19 cellular contexts compared by ENCODE assay signal in the genomic region with DNA sequence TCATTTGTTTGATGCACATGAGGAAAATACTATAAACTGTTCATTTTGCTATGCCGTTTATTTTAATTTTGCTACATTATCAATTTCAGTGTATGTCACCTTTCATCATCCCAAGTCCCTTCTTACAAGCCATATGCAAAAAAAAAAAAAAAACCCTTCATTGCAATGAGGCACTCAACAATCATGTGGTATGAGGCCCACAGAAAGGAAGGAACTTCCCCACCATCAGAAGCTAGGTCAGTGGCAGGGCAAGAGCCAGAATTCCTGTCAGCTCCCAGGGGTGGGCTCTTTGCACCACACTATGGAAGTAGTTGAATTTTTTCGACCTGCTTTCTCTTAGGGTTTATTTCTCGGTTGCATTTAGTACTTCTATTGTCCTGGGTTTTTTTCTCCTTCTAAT.
A peak's percentile ranks its signal among the peaks of the same experiment; 100 is the strongest.
DNase-seq lines count a peak whose midpoint lies in the region; ATAC-seq and TF ChIP-seq lines count a peak whose summit lies in the region.
"Had no signal": no experiment of that assay in that cellular context is flagged by ENCODE, and none has a peak within 500 bp of the region (broad histone marks: within the 10 kb centered on the region; RNA-seq: fewer than 3 reads in every experiment).

No MANE protein-coding gene starts in this region.

- H3K23ac ChIP-seq in IMR-90 (ENCODE audit: low read depth, low read length): 0 out of 2 replicates have a peak overlapping the region, but pooled peaks have one; percentile 55

- H3K4me3 ChIP-seq in ACC112 (ENCODE audit: low read depth, low read length): peak overlapping the region; percentile 19; the same call in 1 of the 2 replicates
- H3K4me3 ChIP-seq in IMR-90 (ENCODE audit: insufficient read depth, low read depth, low read length): no peak overlapping the region
- no peak overlapping the region for H3K4me3 ChIP-seq in osteoblast (ENCODE audit: insufficient read depth, low read length)
- H3K4me3 ChIP-seq: K562 had no signal

- no peak overlapping the region; the same call in 1 of the 2 replicates for H3K14ac ChIP-seq in IMR-90 (replicated peaks; ENCODE audit: low read depth, low read length)

- no peak overlapping the region for H2BK15ac ChIP-seq in IMR-90 (ENCODE audit: low read depth, low read length)

- H2BK120ac ChIP-seq in IMR-90 (ENCODE audit: low read depth, low read length): peak overlapping the region; percentile 52; the same call in 1 of the 2 replicates

- no peak for TF ChIP-seq RAD21 in IMR-90 (IDR thresholded peaks at IDR 0.05; ENCODE audit: low read length)

- H3K27ac ChIP-seq in ACC112 (ENCODE audit: low read depth, low read length) (peak overlapping the region; percentile 33), IMR-90 (ENCODE audit: insufficient read depth, low read length) (no peak overlapping the region), osteoblast (ENCODE audit: low read depth, low read length) (no peak overlapping the region)
- H3K27ac ChIP-seq: HL-60 had no signal

- TF ChIP-seq CTCF in IMR-90 (conservative IDR thresholded peaks at IDR 0.05; ENCODE audit: low read depth, low read length): no peak
- TF ChIP-seq CTCF in osteoblast (IDR thresholded peaks at IDR 0.05; ENCODE audit: extremely low read depth, low read depth, low read length): no peak

- no peak overlapping the region for H4K91ac ChIP-seq in IMR-90 (ENCODE audit: insufficient read depth, low read depth, low read length)

- no peak overlapping the region for H2AK5ac ChIP-seq in IMR-90 (ENCODE audit: low read depth, low read length)

- intact Hi-C loops in IMR-90 (cut with micrococcal nuclease): no loop called here

- no peaks in the 10 kb centered on the region for H3K79me1 ChIP-seq in IMR-90 (ENCODE audit: low read depth in 1 of 2, low read length in 2 of 2)

- no peak overlapping the region for H2AFZ ChIP-seq in ACC112 (ENCODE audit: low read length, unreplicated experiment)
- no peak overlapping the region for H2AFZ ChIP-seq in IMR-90 (replicated peaks; ENCODE audit: low read length, poor library complexity)
- H2AFZ ChIP-seq in osteoblast (ENCODE audit: low read length): no peak overlapping the region

- no peaks in the 10 kb centered on the region for H3K27me3 ChIP-seq in ACC112 (ENCODE audit: insufficient read depth, low read length)
- no peaks in the 10 kb centered on the region for H3K27me3 ChIP-seq in IMR-90 (ENCODE audit: control insufficient read depth, insufficient read depth, low read length)
- no peaks in the 10 kb centered on the region for H3K27me3 ChIP-seq in osteoblast (ENCODE audit: insufficient read depth, low read length)

- DNase-seq in IMR-90 (no peak), dermis microvascular lymphatic vessel endothelial cell (ENCODE audit: low read depth in 2 of 2) (peak; percentile 84 to 92), osteoblast (ENCODE audit: insufficient read length, low spot score, missing footprints) (no peak), cerebellum (ENCODE audit: low spot score) (no peak), SW 1271 (lab: John Stamatoyannopoulos, UW) (no peak)
- DNase-seq: 8988T; CD4-positive, alpha-beta T cell; DMS79; GDM1; NCI-H2107; NCI-H226; NCI-H526; NK-92 treated with Interleukin-12 subunit alpha and Interleukin-12 subunit beta, amount 100 ng/mL, for 24 hours had no signal

- no peak overlapping the region for H4K8ac ChIP-seq in IMR-90 (ENCODE audit: low read depth in 2 of 2, low read length in 2 of 2)

- H4K20me1 ChIP-seq in IMR-90 (ENCODE audit: insufficient read depth, low read length) (no peaks in the 10 kb centered on the region), osteoblast (ENCODE audit: insufficient read depth, low read length) (no peaks in the 10 kb centered on the region)

- no peaks in the 10 kb centered on the region for H3K79me2 ChIP-seq in ACC112 (ENCODE audit: control insufficient read depth, insufficient read depth, low read length, unreplicated experiment)
- no peaks in the 10 kb centered on the region for H3K79me2 ChIP-seq in osteoblast (ENCODE audit: insufficient read depth, low read length)

- dilution Hi-C loops in IMR-90 (cut with HindIII; ENCODE audit: low sequenced_read_pairs, unreplicated experiment): no loop called here

- WGBS in IMR-90 (ENCODE audit: extremely low coverage in 2 of 2, insufficient read length in 1 of 2), 2 experiments: no CpG with 5 or more reads among the region's 3 CpGs

- no peak for ATAC-seq in IMR-90 (ENCODE audit: low read depth)
- ATAC-seq in GM19351 (IDR thresholded peaks at IDR 0.05; ENCODE audit: unreplicated experiment): no peak
- ATAC-seq in HG03097 (IDR thresholded peaks at IDR 0.05; ENCODE audit: low FRiP score, unreplicated experiment): no peak
- ATAC-seq: HCT116, K562 had no signal

- CTCF ChIA-PET in IMR-90 (lab: Yijun Ruan, JAX): no interaction called here

- H3K56ac ChIP-seq in IMR-90 (ENCODE audit: extremely low read depth, insufficient read depth, low read length): no peak overlapping the region

- H3K9me3 ChIP-seq in IMR-90 (ENCODE audit: control insufficient read depth, insufficient read depth, low read length) (no peaks in the 10 kb centered on the region), osteoblast (ENCODE audit: low read depth, low read length) (no peaks in the 10 kb centered on the region)

- H3K4me1 ChIP-seq in ACC112 (ENCODE audit: control insufficient read depth, insufficient read depth, low read length, unreplicated experiment): peaks cover 22% of the 10 kb centered on the region
- peaks cover 7% of the 10 kb centered on the region for H3K4me1 ChIP-seq in IMR-90 (ENCODE audit: control insufficient read depth, insufficient read depth, low read length)
- H3K4me1 ChIP-seq in osteoblast (ENCODE audit: insufficient read depth, low read length): peaks cover 18% of the 10 kb centered on the region

- H3K4me2 ChIP-seq in IMR-90 (ENCODE audit: low read depth, low read length): no peak overlapping the region
- peak overlapping the region; percentile 46 for H3K4me2 ChIP-seq in osteoblast (ENCODE audit: insufficient read depth, low read length)

- peak overlapping the region; percentile 10; the same call in 1 of the 2 replicates for H2BK20ac ChIP-seq in IMR-90 (ENCODE audit: low read depth, low read length)

- no peak overlapping the region for H4K5ac ChIP-seq in IMR-90 (ENCODE audit: low read depth, low read length)

- no TSS peak for BruUV-seq in IMR-90 (replicated peaks; lab: Mats Ljungman, UMichigan)

- H2AK9ac ChIP-seq in IMR-90 (replicated peaks; ENCODE audit: low read depth, low read length, poor library complexity): no peak overlapping the region

- peaks cover 10% of the 10 kb centered on the region for H3K36me3 ChIP-seq in ACC112 (ENCODE audit: insufficient read depth, low read length)
- no peaks in the 10 kb centered on the region for H3K36me3 ChIP-seq in IMR-90 (ENCODE audit: control insufficient read depth, insufficient read depth, low read length)
- no peaks in the 10 kb centered on the region for H3K36me3 ChIP-seq in osteoblast (ENCODE audit: insufficient read depth, low read length)

- POLR2A ChIA-PET in IMR-90 (lab: Charles Lee; ENCODE audit: unreplicated experiment): no interaction called here

- no peak overlapping the region for H3K9ac ChIP-seq in IMR-90 (ENCODE audit: low read depth, low read length)

- H3K4ac ChIP-seq in IMR-90 (ENCODE audit: low read depth, low read length): peak overlapping the region; percentile 56; the same call in 1 of the 2 replicates

- H2BK5ac ChIP-seq in IMR-90 (ENCODE audit: low read depth, low read length, poor library complexity, severe bottlenecking): no peak overlapping the region

- in situ Hi-C loops in IMR-90 (cut with MboI; ENCODE audit: low sequenced_read_pairs): no loop called here

- H3K18ac ChIP-seq in IMR-90 (ENCODE audit: low read depth, low read length): 0 out of 2 replicates have a peak overlapping the region, but pooled peaks have one; percentile 20

- TF ChIP-seq POLR2A in IMR-90 (IDR thresholded peaks at IDR 0.05; ENCODE audit: low read depth, low read length): no peak

- 0 out of 2 replicates have a peak, but pooled peaks cover 2% of the 10 kb centered on the region for H3K9me1 ChIP-seq in IMR-90 (ENCODE audit: insufficient read depth, low read length)

TF ChIP-seq in IMR-90, 13 proteins besides CTCF, POLR2A, EP300 and RAD21:
- TF ChIP-seq FOS (IDR thresholded peaks at IDR 0.05; ENCODE audit: low read depth, low read length) (no peak), MAZ (IDR thresholded peaks at IDR 0.05; ENCODE audit: borderline replicate concordance, low read depth, low read length) (no peak), SMC3 (IDR thresholded peaks at IDR 0.05; ENCODE audit: low read depth, low read length) (no peak), BHLHE40 (IDR thresholded peaks at IDR 0.05; ENCODE audit: low read depth, low read length) (no peak), RFX5 (IDR thresholded peaks at IDR 0.05; ENCODE audit: low read depth, low read length) (no peak), NFE2L2 (IDR thresholded peaks at IDR 0.05; ENCODE audit: low read depth, low read length) (no peak), CHD1 (IDR thresholded peaks at IDR 0.05; ENCODE audit: low read depth, low read length) (no peak), MXI1 (IDR thresholded peaks at IDR 0.05; ENCODE audit: borderline replicate concordance, low read depth, low read length) (no peak), RCOR1 (IDR thresholded peaks at IDR 0.05; ENCODE audit: insufficient replicate concordance, low read length) (no peak), MAFK (IDR thresholded peaks at IDR 0.05; ENCODE audit: low read depth, low read length) (no peak), CEBPB (IDR thresholded peaks at IDR 0.05; ENCODE audit: low read depth, low read length) (no peak)
- TF ChIP-seq, protein P1, sequence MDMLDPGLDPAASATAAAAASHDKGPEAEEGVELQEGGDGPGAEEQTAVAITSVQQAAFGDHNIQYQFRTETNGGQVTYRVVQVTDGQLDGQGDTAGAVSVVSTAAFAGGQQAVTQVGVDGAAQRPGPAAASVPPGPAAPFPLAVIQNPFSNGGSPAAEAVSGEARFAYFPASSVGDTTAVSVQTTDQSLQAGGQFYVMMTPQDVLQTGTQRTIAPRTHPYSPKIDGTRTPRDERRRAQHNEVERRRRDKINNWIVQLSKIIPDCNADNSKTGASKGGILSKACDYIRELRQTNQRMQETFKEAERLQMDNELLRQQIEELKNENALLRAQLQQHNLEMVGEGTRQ (IDR thresholded peaks at IDR 0.05; ENCODE audit: low read depth, low read length): no peak
- TF ChIP-seq, protein P2, sequence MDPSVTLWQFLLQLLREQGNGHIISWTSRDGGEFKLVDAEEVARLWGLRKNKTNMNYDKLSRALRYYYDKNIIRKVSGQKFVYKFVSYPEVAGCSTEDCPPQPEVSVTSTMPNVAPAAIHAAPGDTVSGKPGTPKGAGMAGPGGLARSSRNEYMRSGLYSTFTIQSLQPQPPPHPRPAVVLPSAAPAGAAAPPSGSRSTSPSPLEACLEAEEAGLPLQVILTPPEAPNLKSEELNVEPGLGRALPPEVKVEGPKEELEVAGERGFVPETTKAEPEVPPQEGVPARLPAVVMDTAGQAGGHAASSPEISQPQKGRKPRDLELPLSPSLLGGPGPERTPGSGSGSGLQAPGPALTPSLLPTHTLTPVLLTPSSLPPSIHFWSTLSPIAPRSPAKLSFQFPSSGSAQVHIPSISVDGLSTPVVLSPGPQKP (IDR thresholded peaks at IDR 0.05; ENCODE audit: borderline replicate concordance, low read depth, low read length): no peak

Comparison
In these comparisons a context has a peak if more than half of its experiments do, and no peak if none do; other contexts are left out.
1. DNase-seq: peak in dermis microvascular lymphatic vessel endothelial cell (2 of 2); none in IMR-90 (single experiment), osteoblast (single experiment), cerebellum (single experiment) and SW 1271 (0 of 2).